In the genomic region with DNA sequence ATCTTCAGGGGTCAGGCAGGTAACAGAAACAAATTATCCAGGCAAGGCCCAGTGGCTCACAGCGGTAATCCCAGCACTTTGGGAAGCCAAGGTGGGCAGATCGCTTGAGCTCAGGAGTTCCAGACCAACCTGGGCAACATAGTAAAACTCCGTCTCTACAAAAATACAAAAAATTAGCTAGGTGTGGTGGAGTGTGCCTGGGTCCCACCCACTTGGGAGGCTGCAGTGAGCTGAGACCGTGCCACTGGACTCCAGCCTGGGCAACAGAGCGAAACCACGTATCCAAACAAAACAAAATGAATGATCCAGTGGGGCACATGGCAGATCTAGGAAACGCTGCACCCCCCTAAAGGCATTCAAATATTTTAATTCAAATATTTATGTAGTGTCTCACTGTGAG, we compare ENCODE assay signal across 1 cellular context.
TF ChIP-seq lines count a peak whose summit lies in the region.

No MANE protein-coding gene starts in this region.

TF ChIP-seq in GM23338, 12 proteins besides CTCF, POLR2A, EP300 and RAD21 (continued from another document):
- TF ChIP-seq, protein P1, sequence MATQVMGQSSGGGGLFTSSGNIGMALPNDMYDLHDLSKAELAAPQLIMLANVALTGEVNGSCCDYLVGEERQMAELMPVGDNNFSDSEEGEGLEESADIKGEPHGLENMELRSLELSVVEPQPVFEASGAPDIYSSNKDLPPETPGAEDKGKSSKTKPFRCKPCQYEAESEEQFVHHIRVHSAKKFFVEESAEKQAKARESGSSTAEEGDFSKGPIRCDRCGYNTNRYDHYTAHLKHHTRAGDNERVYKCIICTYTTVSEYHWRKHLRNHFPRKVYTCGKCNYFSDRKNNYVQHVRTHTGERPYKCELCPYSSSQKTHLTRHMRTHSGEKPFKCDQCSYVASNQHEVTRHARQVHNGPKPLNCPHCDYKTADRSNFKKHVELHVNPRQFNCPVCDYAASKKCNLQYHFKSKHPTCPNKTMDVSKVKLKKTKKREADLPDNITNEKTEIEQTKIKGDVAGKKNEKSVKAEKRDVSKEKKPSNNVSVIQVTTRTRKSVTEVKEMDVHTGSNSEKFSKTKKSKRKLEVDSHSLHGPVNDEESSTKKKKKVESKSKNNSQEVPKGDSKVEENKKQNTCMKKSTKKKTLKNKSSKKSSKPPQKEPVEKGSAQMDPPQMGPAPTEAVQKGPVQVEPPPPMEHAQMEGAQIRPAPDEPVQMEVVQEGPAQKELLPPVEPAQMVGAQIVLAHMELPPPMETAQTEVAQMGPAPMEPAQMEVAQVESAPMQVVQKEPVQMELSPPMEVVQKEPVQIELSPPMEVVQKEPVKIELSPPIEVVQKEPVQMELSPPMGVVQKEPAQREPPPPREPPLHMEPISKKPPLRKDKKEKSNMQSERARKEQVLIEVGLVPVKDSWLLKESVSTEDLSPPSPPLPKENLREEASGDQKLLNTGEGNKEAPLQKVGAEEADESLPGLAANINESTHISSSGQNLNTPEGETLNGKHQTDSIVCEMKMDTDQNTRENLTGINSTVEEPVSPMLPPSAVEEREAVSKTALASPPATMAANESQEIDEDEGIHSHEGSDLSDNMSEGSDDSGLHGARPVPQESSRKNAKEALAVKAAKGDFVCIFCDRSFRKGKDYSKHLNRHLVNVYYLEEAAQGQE (IDR thresholded peaks at IDR 0.05; ENCODE audit: unreplicated experiment): no peak
- TF ChIP-seq JUNB (IDR thresholded peaks at IDR 0.05; ENCODE audit: unreplicated experiment) (no peak), EZH2 (IDR thresholded peaks at IDR 0.05; ENCODE audit: low read depth, unreplicated experiment) (no peak), CREB1 (CRISPR knock-in tag; IDR thresholded peaks at IDR 0.05; ENCODE audit: low read depth) (no peak), STAT1 (IDR thresholded peaks at IDR 0.05; ENCODE audit: unreplicated experiment) (no peak), ZNF331 (CRISPR knock-in tag; IDR thresholded peaks at IDR 0.05; ENCODE audit: low read depth) (no peak), POLR2AphosphoS5 (IDR thresholded peaks at IDR 0.05; ENCODE audit: low read depth) (no peak), ETS1 (IDR thresholded peaks at IDR 0.05) (no peak)
